In genomic region chr14:59182641-59183040, GRCh38 we compare ENCODE assay signal across 30 cellular contexts.
"Had no signal": no experiment of that assay in that cellular context is flagged by ENCODE, and none has a peak within 500 bp of the region (broad histone marks: within the 10 kb centered on the region; RNA-seq: fewer than 3 reads in every experiment).

No MANE protein-coding gene starts in this region.

- DNase-seq: activated CD4-positive, alpha-beta memory T cell treated with anti-CD3 and anti-CD28 coated beads for 36 hours; activated CD4-positive, alpha-beta T cell treated with anti-CD3 and anti-CD28 coated beads, Interleukin-2, amount 10 ng/mL, durations not matched to agents 24 days and 14 days; activated CD4-positive, CD25-positive, alpha-beta regulatory T cell treated with anti-CD3 and anti-CD28 coated beads, Interleukin-2, amount 50 U/mL, for 72 hours; activated CD8-positive, alpha-beta memory T cell treated with anti-CD3 and anti-CD28 coated beads, Interleukin-2, amount 50 U/mL, for 48 hours; activated gamma-delta T cell; activated naive CD4-positive, alpha-beta T cell treated with anti-CD3 and anti-CD28 coated beads, Interleukin-2, amount 10 ng/mL, durations not matched to agents 7 days and 5 days; activated T-cell treated with anti-CD3 and anti-CD28 coated beads, Interleukin-2, amount 50 U/mL, for 24 hours; amniotic stem cell; brain microvascular endothelial cell; effector memory CD8-positive, alpha-beta T cell; foreskin fibroblast; head of caudate nucleus; midbrain; naive thymus-derived CD8-positive, alpha-beta T cell; nucleus accumbens; pancreas; retina; sigmoid colon; small intestine; stimulated activated CD4-positive, alpha-beta T cell treated with anti-CD3 and anti-CD28 coated beads, Interleukin-4, amount 100 ng/mL, for 4 hours; stimulated activated CD8-positive, alpha-beta memory T cell treated with anti-CD3 and anti-CD28 coated beads, Interleukin-4, amount 100 ng/mL, for 48 hours; stimulated activated naive CD8-positive, alpha-beta T cell treated with anti-CD3 and anti-CD28 coated beads, Interleukin-15, amount 100 ng/mL, for 72 hours; substantia nigra; upper lobe of left lung; WERI-Rb-1 had no signal

- H3K4me3 ChIP-seq: coronary artery, pancreas, prostate gland, sigmoid colon, upper lobe of left lung had no signal

- H3K4me1 ChIP-seq: prostate gland had no signal

- ATAC-seq: effector memory CD8-positive, alpha-beta T cell; naive thymus-derived CD8-positive, alpha-beta T cell; pancreas; stimulated activated memory B cell treated with anti-CD40 and anti-IgM and Interleukin-4, amounts not matched to agents 10 μg/mL and 1 μg/mL and 100 μg/mL, for 72 hours; stimulated activated naive CD8-positive, alpha-beta T cell treated with anti-CD3 and anti-CD28 coated beads, Interleukin-15, amount 100 ng/mL, for 72 hours had no signal

- H3K27ac ChIP-seq: brain microvascular endothelial cell, coronary artery, pancreas, prostate gland, sigmoid colon, upper lobe of left lung, WERI-Rb-1 had no signal

- H3K36me3 ChIP-seq: brain microvascular endothelial cell, pancreas, prostate gland, sigmoid colon, upper lobe of left lung, WERI-Rb-1 had no signal

- H3K9me3 ChIP-seq: pancreas, prostate gland, sigmoid colon, upper lobe of left lung had no signal

- H3K27me3 ChIP-seq: brain microvascular endothelial cell, pancreas, sigmoid colon, upper lobe of left lung had no signal

- FAIRE-seq: astrocyte, pancreas, small intestine, TTC549 had no signal
